2 cellular contexts compared by ENCODE assay signal in the genomic region with DNA sequence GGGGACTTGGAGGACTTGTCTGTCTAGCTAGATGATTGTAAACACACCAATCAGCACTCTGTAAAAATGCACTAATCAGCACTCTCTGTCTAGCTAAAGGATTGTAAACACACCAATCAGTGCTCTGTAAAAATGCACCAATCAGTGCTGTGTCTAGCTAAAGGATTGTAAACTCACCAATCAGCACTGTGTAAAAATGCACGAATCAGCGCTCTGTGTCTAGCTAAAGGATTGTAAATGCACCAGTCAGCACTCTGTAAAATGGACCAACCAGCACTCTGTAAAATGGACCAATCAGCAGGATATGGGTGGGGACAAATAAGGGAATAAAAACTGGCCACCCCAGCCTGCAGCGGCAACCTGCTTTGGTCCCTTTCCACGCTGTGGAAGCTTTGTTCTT. TPM values are rescaled to one million over a fixed set of nuclear protein-coding genes. Genes with fewer than 3 reads are reported as not detected.
"Had no signal": no experiment of that assay in that cellular context is flagged by ENCODE, and none has a peak within 500 bp of the region (broad histone marks: within the 10 kb centered on the region; RNA-seq: fewer than 3 reads in every experiment).

No MANE protein-coding gene starts in this region.

RNA-seq across cellular contexts. Expression of gene MSH4, which starts 38.1 kb away (rescaled TPM):
- total RNA-seq: LHCN-M2, M059J had no signal
